Comparison of ENCODE assay signal across 1 cellular context in the genomic region with DNA sequence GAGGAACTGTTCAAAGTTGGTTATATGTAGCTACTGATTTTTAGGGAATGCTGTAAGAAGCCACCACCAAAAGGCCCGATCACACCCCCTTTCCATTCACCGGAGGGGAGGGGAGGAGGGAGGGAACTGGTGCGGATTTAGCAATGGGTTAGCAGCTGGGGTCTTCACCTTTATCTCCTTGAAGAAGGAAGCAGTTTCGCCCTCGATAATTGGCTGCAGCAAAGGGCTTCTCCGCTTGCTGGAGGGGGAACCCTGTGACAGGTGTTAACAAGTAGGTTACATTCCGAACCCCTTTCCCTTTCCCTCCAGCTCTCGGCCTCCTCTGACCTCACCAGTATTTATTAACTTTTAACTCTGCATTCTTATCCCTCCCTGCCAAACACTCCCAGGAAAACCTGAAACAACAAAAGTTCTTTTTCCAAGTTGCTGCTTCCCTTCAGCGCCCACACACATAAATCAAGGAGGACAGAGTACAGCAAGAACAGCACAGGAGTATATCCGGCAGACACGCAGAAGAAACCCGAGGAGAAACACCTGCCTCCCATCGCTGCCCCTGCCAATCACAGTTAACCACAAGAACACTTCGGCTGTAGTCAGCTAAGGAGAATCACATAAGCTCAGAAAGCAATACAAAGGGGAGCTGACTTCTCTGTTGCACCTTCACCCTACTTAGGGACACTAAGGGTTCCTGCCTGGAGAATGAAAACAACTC.
TF ChIP-seq lines count a peak whose summit lies in the region.

No MANE protein-coding gene starts in this region.

TF ChIP-seq in GM12878, 131 proteins besides CTCF, POLR2A, EP300 and RAD21:
- no peak for TF ChIP-seq EGR1 (IDR thresholded peaks at IDR 0.05; ENCODE audit: borderline replicate concordance in 1 of 2, low read depth in 2 of 2, low read length in 2 of 2)
- TF ChIP-seq ZNF24 (IDR thresholded peaks at IDR 0.05): no peak
- TF ChIP-seq SMARCA5 (IDR thresholded peaks at IDR 0.05): no peak
- no peak for TF ChIP-seq ZBED1 (IDR thresholded peaks at IDR 0.05; ENCODE audit: borderline replicate concordance)
- TF ChIP-seq, protein P1, sequence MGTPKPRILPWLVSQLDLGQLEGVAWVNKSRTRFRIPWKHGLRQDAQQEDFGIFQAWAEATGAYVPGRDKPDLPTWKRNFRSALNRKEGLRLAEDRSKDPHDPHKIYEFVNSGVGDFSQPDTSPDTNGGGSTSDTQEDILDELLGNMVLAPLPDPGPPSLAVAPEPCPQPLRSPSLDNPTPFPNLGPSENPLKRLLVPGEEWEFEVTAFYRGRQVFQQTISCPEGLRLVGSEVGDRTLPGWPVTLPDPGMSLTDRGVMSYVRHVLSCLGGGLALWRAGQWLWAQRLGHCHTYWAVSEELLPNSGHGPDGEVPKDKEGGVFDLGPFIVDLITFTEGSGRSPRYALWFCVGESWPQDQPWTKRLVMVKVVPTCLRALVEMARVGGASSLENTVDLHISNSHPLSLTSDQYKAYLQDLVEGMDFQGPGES (IDR thresholded peaks at IDR 0.05): no peak
- TF ChIP-seq, protein P2, sequence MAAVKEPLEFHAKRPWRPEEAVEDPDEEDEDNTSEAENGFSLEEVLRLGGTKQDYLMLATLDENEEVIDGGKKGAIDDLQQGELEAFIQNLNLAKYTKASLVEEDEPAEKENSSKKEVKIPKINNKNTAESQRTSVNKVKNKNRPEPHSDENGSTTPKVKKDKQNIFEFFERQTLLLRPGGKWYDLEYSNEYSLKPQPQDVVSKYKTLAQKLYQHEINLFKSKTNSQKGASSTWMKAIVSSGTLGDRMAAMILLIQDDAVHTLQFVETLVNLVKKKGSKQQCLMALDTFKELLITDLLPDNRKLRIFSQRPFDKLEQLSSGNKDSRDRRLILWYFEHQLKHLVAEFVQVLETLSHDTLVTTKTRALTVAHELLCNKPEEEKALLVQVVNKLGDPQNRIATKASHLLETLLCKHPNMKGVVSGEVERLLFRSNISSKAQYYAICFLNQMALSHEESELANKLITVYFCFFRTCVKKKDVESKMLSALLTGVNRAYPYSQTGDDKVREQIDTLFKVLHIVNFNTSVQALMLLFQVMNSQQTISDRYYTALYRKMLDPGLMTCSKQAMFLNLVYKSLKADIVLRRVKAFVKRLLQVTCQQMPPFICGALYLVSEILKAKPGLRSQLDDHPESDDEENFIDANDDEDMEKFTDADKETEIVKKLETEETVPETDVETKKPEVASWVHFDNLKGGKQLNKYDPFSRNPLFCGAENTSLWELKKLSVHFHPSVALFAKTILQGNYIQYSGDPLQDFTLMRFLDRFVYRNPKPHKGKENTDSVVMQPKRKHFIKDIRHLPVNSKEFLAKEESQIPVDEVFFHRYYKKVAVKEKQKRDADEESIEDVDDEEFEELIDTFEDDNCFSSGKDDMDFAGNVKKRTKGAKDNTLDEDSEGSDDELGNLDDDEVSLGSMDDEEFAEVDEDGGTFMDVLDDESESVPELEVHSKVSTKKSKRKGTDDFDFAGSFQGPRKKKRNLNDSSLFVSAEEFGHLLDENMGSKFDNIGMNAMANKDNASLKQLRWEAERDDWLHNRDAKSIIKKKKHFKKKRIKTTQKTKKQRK (IDR thresholded peaks at IDR 0.05; ENCODE audit: low read depth, low read length): no peak
- no peak for TF ChIP-seq RAD51 (IDR thresholded peaks at IDR 0.05)
- TF ChIP-seq, protein P3, sequence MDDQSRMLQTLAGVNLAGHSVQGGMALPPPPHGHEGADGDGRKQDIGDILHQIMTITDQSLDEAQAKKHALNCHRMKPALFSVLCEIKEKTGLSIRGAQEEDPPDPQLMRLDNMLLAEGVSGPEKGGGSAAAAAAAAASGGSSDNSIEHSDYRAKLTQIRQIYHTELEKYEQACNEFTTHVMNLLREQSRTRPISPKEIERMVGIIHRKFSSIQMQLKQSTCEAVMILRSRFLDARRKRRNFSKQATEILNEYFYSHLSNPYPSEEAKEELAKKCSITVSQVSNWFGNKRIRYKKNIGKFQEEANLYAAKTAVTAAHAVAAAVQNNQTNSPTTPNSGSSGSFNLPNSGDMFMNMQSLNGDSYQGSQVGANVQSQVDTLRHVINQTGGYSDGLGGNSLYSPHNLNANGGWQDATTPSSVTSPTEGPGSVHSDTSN (IDR thresholded peaks at IDR 0.05; ENCODE audit: insufficient replicate concordance, low read depth, low read length): peak; percentile 85
- 0 out of 2 replicates have a peak, but pooled peaks have one; percentile 27 for TF ChIP-seq TCF3 (IDR thresholded peaks at IDR 0.05; ENCODE audit: borderline replicate concordance, insufficient read depth, low read depth, low read length)
- TF ChIP-seq ZSCAN29 (IDR thresholded peaks at IDR 0.05): no peak
- TF ChIP-seq RCOR1 (conservative IDR thresholded peaks at IDR 0.05; ENCODE audit: low read depth, low read length): no peak
- TF ChIP-seq RUNX3 (IDR thresholded peaks at IDR 0.05; ENCODE audit: low read length): peak; percentile 60; the same call in 1 of the 2 replicates
- TF ChIP-seq, protein P4, sequence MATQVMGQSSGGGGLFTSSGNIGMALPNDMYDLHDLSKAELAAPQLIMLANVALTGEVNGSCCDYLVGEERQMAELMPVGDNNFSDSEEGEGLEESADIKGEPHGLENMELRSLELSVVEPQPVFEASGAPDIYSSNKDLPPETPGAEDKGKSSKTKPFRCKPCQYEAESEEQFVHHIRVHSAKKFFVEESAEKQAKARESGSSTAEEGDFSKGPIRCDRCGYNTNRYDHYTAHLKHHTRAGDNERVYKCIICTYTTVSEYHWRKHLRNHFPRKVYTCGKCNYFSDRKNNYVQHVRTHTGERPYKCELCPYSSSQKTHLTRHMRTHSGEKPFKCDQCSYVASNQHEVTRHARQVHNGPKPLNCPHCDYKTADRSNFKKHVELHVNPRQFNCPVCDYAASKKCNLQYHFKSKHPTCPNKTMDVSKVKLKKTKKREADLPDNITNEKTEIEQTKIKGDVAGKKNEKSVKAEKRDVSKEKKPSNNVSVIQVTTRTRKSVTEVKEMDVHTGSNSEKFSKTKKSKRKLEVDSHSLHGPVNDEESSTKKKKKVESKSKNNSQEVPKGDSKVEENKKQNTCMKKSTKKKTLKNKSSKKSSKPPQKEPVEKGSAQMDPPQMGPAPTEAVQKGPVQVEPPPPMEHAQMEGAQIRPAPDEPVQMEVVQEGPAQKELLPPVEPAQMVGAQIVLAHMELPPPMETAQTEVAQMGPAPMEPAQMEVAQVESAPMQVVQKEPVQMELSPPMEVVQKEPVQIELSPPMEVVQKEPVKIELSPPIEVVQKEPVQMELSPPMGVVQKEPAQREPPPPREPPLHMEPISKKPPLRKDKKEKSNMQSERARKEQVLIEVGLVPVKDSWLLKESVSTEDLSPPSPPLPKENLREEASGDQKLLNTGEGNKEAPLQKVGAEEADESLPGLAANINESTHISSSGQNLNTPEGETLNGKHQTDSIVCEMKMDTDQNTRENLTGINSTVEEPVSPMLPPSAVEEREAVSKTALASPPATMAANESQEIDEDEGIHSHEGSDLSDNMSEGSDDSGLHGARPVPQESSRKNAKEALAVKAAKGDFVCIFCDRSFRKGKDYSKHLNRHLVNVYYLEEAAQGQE (IDR thresholded peaks at IDR 0.05; ENCODE audit: low read depth, low read length): no peak
- TF ChIP-seq, protein P5, sequence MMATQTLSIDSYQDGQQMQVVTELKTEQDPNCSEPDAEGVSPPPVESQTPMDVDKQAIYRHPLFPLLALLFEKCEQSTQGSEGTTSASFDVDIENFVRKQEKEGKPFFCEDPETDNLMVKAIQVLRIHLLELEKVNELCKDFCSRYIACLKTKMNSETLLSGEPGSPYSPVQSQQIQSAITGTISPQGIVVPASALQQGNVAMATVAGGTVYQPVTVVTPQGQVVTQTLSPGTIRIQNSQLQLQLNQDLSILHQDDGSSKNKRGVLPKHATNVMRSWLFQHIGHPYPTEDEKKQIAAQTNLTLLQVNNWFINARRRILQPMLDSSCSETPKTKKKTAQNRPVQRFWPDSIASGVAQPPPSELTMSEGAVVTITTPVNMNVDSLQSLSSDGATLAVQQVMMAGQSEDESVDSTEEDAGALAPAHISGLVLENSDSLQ (IDR thresholded peaks at IDR 0.05): peak; percentile 92
- no peak for TF ChIP-seq SIX5 (IDR thresholded peaks at IDR 0.05; ENCODE audit: low read depth, low read length, severe bottlenecking)
- no peak for TF ChIP-seq BCL11A (IDR thresholded peaks at IDR 0.05; ENCODE audit: low read depth, low read length)
- TF ChIP-seq, protein P6, sequence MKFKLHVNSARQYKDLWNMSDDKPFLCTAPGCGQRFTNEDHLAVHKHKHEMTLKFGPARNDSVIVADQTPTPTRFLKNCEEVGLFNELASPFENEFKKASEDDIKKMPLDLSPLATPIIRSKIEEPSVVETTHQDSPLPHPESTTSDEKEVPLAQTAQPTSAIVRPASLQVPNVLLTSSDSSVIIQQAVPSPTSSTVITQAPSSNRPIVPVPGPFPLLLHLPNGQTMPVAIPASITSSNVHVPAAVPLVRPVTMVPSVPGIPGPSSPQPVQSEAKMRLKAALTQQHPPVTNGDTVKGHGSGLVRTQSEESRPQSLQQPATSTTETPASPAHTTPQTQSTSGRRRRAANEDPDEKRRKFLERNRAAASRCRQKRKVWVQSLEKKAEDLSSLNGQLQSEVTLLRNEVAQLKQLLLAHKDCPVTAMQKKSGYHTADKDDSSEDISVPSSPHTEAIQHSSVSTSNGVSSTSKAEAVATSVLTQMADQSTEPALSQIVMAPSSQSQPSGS (IDR thresholded peaks at IDR 0.05; ENCODE audit: low read length): no peak
- no peak for TF ChIP-seq DPF2 (IDR thresholded peaks at IDR 0.05)
- TF ChIP-seq CHD4 (IDR thresholded peaks at IDR 0.05): no peak
